ENCODE assay signal across 16 cellular contexts in genomic region chr1:102071451-102071850, GRCh38.
"Had no signal": no experiment of that assay in that cellular context is flagged by ENCODE, and none has a peak within 500 bp of the region (broad histone marks: within the 10 kb centered on the region; RNA-seq: fewer than 3 reads in every experiment).

No MANE protein-coding gene starts in this region.

- DNase-seq: immature natural killer cell; islet precursor cell; left ventricle myocardium inferior; midbrain; mucosa of descending colon; naive thymus-derived CD4-positive, alpha-beta T cell; ovary; right lobe of liver; stimulated activated CD4-positive, alpha-beta T cell treated with anti-CD3 and anti-CD28 coated beads, Interleukin-1b, Interleukin-23, amount 100 ng/mL, for 48 hours; stimulated activated CD4-positive, alpha-beta T cell treated with anti-CD3 and anti-CD28 coated beads, Interleukin-2, amount 100 ng/mL, for 48 hours; stimulated activated CD4-positive, alpha-beta T cell treated with anti-CD3 and anti-CD28 coated beads, Interleukin-4, amount 100 ng/mL, for 4 hours; stimulated activated CD8-positive, alpha-beta memory T cell treated with anti-CD3 and anti-CD28 coated beads, Interleukin-4, amount 100 ng/mL, for 48 hours; stimulated activated naive CD4-positive, alpha-beta T cell treated with Interleukin-2 at 50 U/mL for 16 hours; stimulated activated naive CD8-positive, alpha-beta T cell treated with anti-CD3 and anti-CD28 coated beads, Interleukin-15, amount 100 ng/mL, for 72 hours; substantia nigra; uterus had no signal
